ENCODE assay signal across 31 cellular contexts in genomic region chr4:184902550-184902949, GRCh38.
"Had no signal": no experiment of that assay in that cellular context is flagged by ENCODE, and none has a peak within 500 bp of the region (broad histone marks: within the 10 kb centered on the region; RNA-seq: fewer than 3 reads in every experiment).

No MANE protein-coding gene starts in this region.

- H3K4me3 ChIP-seq: adrenal gland, cardiac muscle cell had no signal

- H3K9me3 ChIP-seq: adrenal gland had no signal

- H3K4me1 ChIP-seq: adrenal gland had no signal

- H3K27ac ChIP-seq: adrenal gland, cardiac muscle cell, VCaP had no signal

- H3K27me3 ChIP-seq: adrenal gland, cardiac muscle cell had no signal

- ATAC-seq: activated CD8-positive, alpha-beta T cell treated with anti-CD3 and anti-CD28 coated beads for 36 hours; activated naive CD4-positive, alpha-beta T cell treated with anti-CD3 and anti-CD28 coated beads, Interleukin-2, amount 50 U/mL, for 72 hours; activated T-cell treated with anti-CD3 and anti-CD28 coated beads, Interleukin-2, amount 50 U/mL, for 4 hours; activated T-cell treated with anti-CD3 and anti-CD28 coated beads, Interleukin-2, amount 50 U/mL, for 72 hours; activated T-helper 17 cell treated with anti-CD3 and anti-CD28 coated beads, Interleukin-2, amount 50 U/mL, for 72 hours; T-cell; T-helper 17 cell had no signal

- H3K36me3 ChIP-seq: adrenal gland, cardiac muscle cell had no signal

- DNase-seq: activated B cell treated with CpG ODN at 0.5 μM for 24 hours; activated CD4-positive, alpha-beta memory T cell treated with anti-CD3 and anti-CD28 coated beads for 36 hours; activated CD4-positive, alpha-beta T cell treated with anti-CD3 and anti-CD28 coated beads for 4 hours; activated CD4-positive, alpha-beta T cell treated with anti-CD3 and anti-CD28 coated beads, Interleukin-2, amount 10 ng/mL, durations not matched to agents 24 days and 14 days; activated CD4-positive, alpha-beta T cell treated with anti-CD3 and anti-CD28 coated beads, Interleukin-2, amount 50 U/mL, for 1 hour; activated CD4-positive, alpha-beta T cell treated with anti-CD3 and anti-CD28 coated beads, Interleukin-2, amount 50 U/mL, for 4 hours; activated CD4-positive, CD25-positive, alpha-beta regulatory T cell treated with anti-CD3 and anti-CD28 coated beads, Interleukin-2, amount 50 U/mL, for 72 hours; activated CD8-positive, alpha-beta memory T cell treated with anti-CD3 and anti-CD28 coated beads, Interleukin-2, amount 50 U/mL, for 4 hours; activated CD8-positive, alpha-beta T cell treated with anti-CD3 and anti-CD28 coated beads for 36 hours; activated effector memory CD4-positive, alpha-beta T cell treated with anti-CD3 and anti-CD28 coated beads, Interleukin-2, amount 50 U/mL, for 16 hours; activated gamma-delta T cell treated with Interleukin-2 at 50 U/mL for 16 hours; activated naive CD4-positive, alpha-beta T cell; activated naive CD4-positive, alpha-beta T cell treated with anti-CD3 and anti-CD28 coated beads for 36 hours; activated naive CD4-positive, alpha-beta T cell treated with anti-CD3 and anti-CD28 coated beads, Interleukin-2, amount 50 U/mL, for 16 hours; activated naive CD8-positive, alpha-beta T cell treated with anti-CD3 and anti-CD28 coated beads for 36 hours; activated T-cell treated with anti-CD3 and anti-CD28 coated beads for 4 hours; activated T-cell treated with anti-CD3 and anti-CD28 coated beads, Interleukin-2, amount 50 U/mL, for 1 hour; activated T-cell treated with anti-CD3 and anti-CD28 coated beads, Interleukin-2, amount 50 U/mL, for 4 hours; activated T-cell treated with anti-CD3 and anti-CD28 coated beads, Interleukin-2, amount 50 U/mL, for 72 hours; adrenal gland; amniotic stem cell; aorta; caudate nucleus; cerebellar nuclear complex; T-cell; T-helper 17 cell; T-helper 9 cell had no signal
